In the genomic region with DNA sequence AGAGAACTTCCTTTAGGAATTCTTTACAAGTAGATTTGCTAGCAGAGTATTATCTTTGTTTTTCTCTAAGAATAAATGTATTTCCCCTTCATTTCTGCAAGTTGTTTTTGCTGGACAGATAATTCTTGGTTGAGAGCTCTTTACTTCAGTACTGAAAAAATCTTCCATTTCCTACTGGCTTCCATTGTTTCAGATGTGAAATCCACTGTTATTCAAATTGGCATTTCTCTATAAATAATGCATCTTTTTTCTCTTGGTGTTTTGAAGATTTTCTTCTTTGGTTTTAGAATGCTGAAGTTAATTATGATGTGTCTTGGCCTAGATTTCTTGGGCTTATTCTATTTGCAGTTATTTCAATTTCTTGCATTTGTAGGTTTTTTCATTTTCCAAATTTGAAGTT, we compare ENCODE assay signal across 8 cellular contexts.
"Had no signal": no experiment of that assay in that cellular context is flagged by ENCODE, and none has a peak within 500 bp of the region (broad histone marks: within the 10 kb centered on the region; RNA-seq: fewer than 3 reads in every experiment).

No MANE protein-coding gene starts in this region.

- H3K4me3 ChIP-seq: GM12878 had no signal

- FAIRE-seq: G401.6, GM12878, GM12891, GM12892, GM18507, GM19239 had no signal

- ATAC-seq: GM12878 had no signal

- DNase-seq: GDM1, GF-D8 had no signal
